In genomic region chr3:41304603-41305002, GRCh38 we compare ENCODE assay signal across 14 cellular contexts.
DNase-seq lines count a peak whose midpoint lies in the region; ATAC-seq and TF ChIP-seq lines count a peak whose summit lies in the region.
"Had no signal": no experiment of that assay in that cellular context is flagged by ENCODE, and none has a peak within 500 bp of the region (broad histone marks: within the 10 kb centered on the region; RNA-seq: fewer than 3 reads in every experiment).

No MANE protein-coding gene starts in this region.

- dilution Hi-C loops in IMR-90 (cut with HindIII; ENCODE audit: low sequenced_read_pairs, unreplicated experiment), result no loop called here

- H4K8ac ChIP-seq in IMR-90 (ENCODE audit: low read depth in 2 of 2, low read length in 2 of 2), result no peak overlapping the region

- no peak overlapping the region for H3K4me2 ChIP-seq in IMR-90 (ENCODE audit: low read depth, low read length)

- H3K27me3 ChIP-seq in IMR-90 (ENCODE audit: control insufficient read depth, insufficient read depth, low read length) (no peaks in the 10 kb centered on the region), right atrium auricular region (no peaks in the 10 kb centered on the region)
- H3K27me3 ChIP-seq: ovary had no signal

- no peak overlapping the region for H4K91ac ChIP-seq in IMR-90 (ENCODE audit: insufficient read depth, low read depth, low read length)

- no peak overlapping the region for H2BK15ac ChIP-seq in IMR-90 (ENCODE audit: low read depth, low read length)

- BruUV-seq in IMR-90 (replicated peaks; lab: Mats Ljungman, UMichigan), result no TSS peak

- H2BK20ac ChIP-seq in IMR-90 (ENCODE audit: low read depth, low read length), result no peak overlapping the region

- H3K4me3 ChIP-seq in IMR-90 (ENCODE audit: insufficient read depth, low read depth, low read length), result no peak overlapping the region
- H3K4me3 ChIP-seq in right atrium auricular region, result no peak overlapping the region
- H3K4me3 ChIP-seq: ovary had no signal

- intact Hi-C loops in IMR-90 (cut with micrococcal nuclease), result no loop called here

- no peak overlapping the region for H3K4ac ChIP-seq in IMR-90 (ENCODE audit: low read depth, low read length)

- in situ Hi-C loops in IMR-90 (cut with MboI; ENCODE audit: low sequenced_read_pairs), result no loop called here

- no peak overlapping the region for H3K9ac ChIP-seq in IMR-90 (ENCODE audit: low read depth, low read length)

- H4K5ac ChIP-seq in IMR-90 (ENCODE audit: low read depth, low read length), result no peak overlapping the region

- H3K36me3 ChIP-seq in IMR-90 (ENCODE audit: control insufficient read depth, insufficient read depth, low read length), result no peaks in the 10 kb centered on the region
- no peaks in the 10 kb centered on the region for H3K36me3 ChIP-seq in right atrium auricular region
- H3K36me3 ChIP-seq: ovary had no signal

- no peak for TF ChIP-seq RAD21 in IMR-90 (IDR thresholded peaks at IDR 0.05; ENCODE audit: low read length)

- no peak overlapping the region for H2AK9ac ChIP-seq in IMR-90 (replicated peaks; ENCODE audit: low read depth, low read length, poor library complexity)

- no peaks in the 10 kb centered on the region for H3K79me1 ChIP-seq in IMR-90 (ENCODE audit: low read depth in 1 of 2, low read length in 2 of 2)

- no peak overlapping the region for H3K18ac ChIP-seq in IMR-90 (ENCODE audit: low read depth, low read length)

- TF ChIP-seq CTCF in IMR-90 (conservative IDR thresholded peaks at IDR 0.05; ENCODE audit: low read depth, low read length) (no peak), right atrium auricular region (IDR thresholded peaks at IDR 0.05) (no peak)

- no peak overlapping the region for H3K27ac ChIP-seq in IMR-90 (ENCODE audit: insufficient read depth, low read length)
- peak overlapping the region; percentile 3 to 35 for H3K27ac ChIP-seq in right atrium auricular region
- H3K27ac ChIP-seq: C4-2B, ovary had no signal

- no peak overlapping the region for H2AK5ac ChIP-seq in IMR-90 (ENCODE audit: low read depth, low read length)

- H3K56ac ChIP-seq in IMR-90 (ENCODE audit: extremely low read depth, insufficient read depth, low read length), result no peak overlapping the region

- no peak overlapping the region for H3K14ac ChIP-seq in IMR-90 (replicated peaks; ENCODE audit: low read depth, low read length)

- ATAC-seq in IMR-90 (ENCODE audit: low read depth) (no peak), HG03108 (IDR thresholded peaks at IDR 0.05; ENCODE audit: unreplicated experiment) (no peak), HG02840 (IDR thresholded peaks at IDR 0.05; ENCODE audit: low FRiP score, unreplicated experiment) (no peak), HG03457 (IDR thresholded peaks at IDR 0.05; ENCODE audit: unreplicated experiment) (no peak)
- ATAC-seq: stimulated activated naive B cell treated with anti-CD40 and anti-IgM and Interleukin-4, amounts not matched to agents 10 μg/mL and 1 μg/mL and 100 μg/mL, for 72 hours had no signal

- CTCF ChIA-PET in IMR-90 (lab: Yijun Ruan, JAX), result no interaction called here

- H2BK5ac ChIP-seq in IMR-90 (ENCODE audit: low read depth, low read length, poor library complexity, severe bottlenecking), result no peak overlapping the region

- no peak overlapping the region for H2BK120ac ChIP-seq in IMR-90 (ENCODE audit: low read depth, low read length)

- no peak overlapping the region for H2AFZ ChIP-seq in IMR-90 (replicated peaks; ENCODE audit: low read length, poor library complexity)

- H3K9me3 ChIP-seq in IMR-90 (ENCODE audit: control insufficient read depth, insufficient read depth, low read length) (no peaks in the 10 kb centered on the region), right atrium auricular region (no peaks in the 10 kb centered on the region)
- H3K9me3 ChIP-seq: ovary had no signal

- TF ChIP-seq POLR2A in IMR-90 (IDR thresholded peaks at IDR 0.05; ENCODE audit: low read depth, low read length), result no peak

- no CpG with 5 or more reads among the region's 2 CpGs for WGBS in IMR-90 (ENCODE audit: extremely low coverage in 2 of 2, insufficient read length in 1 of 2), 2 experiments

- no peaks in the 10 kb centered on the region for H3K9me1 ChIP-seq in IMR-90 (ENCODE audit: insufficient read depth, low read length)

- H4K20me1 ChIP-seq in IMR-90 (ENCODE audit: insufficient read depth, low read length), result no peaks in the 10 kb centered on the region

- no peaks in the 10 kb centered on the region for H3K4me1 ChIP-seq in IMR-90 (ENCODE audit: control insufficient read depth, insufficient read depth, low read length)
- peaks cover 0 to 11% of the 10 kb centered on the region in 2 donors for H3K4me1 ChIP-seq in right atrium auricular region

- H3K23ac ChIP-seq in IMR-90 (ENCODE audit: low read depth, low read length), result no peak overlapping the region

- POLR2A ChIA-PET in IMR-90 (lab: Charles Lee; ENCODE audit: unreplicated experiment), result no interaction called here

- peak; percentile 20 for DNase-seq in AG08396 (ENCODE audit: low spot score)
- peak; percentile 15 for DNase-seq in IMR-90
- DNase-seq in cerebellar cortex (ENCODE audit: low spot score), result peak; percentile 83
- no peak for DNase-seq in right atrium auricular region (ENCODE audit: low spot score)
- no peak for DNase-seq in GM19238 (ENCODE audit: insufficient read length, low spot score)
- DNase-seq: activated CD4-positive, alpha-beta T cell treated with anti-CD3 and anti-CD28 coated beads, Interleukin-2, amount 50 U/mL, for 4 hours; foreskin melanocyte; ovary; stimulated activated CD4-positive, alpha-beta T cell treated with anti-CD3 and anti-CD28 coated beads, Interleukin-2, amount 100 ng/mL, for 24 hours; stimulated activated naive B cell treated with anti-CD40 and anti-IgM and Interleukin-4, amounts not matched to agents 10 μg/mL and 1 μg/mL and 100 μg/mL, for 72 hours had no signal

TF ChIP-seq in IMR-90, 13 proteins besides CTCF, POLR2A, EP300 and RAD21:
- TF ChIP-seq RCOR1 (IDR thresholded peaks at IDR 0.05; ENCODE audit: insufficient replicate concordance, low read length) (no peak), BHLHE40 (IDR thresholded peaks at IDR 0.05; ENCODE audit: low read depth, low read length) (no peak), CEBPB (IDR thresholded peaks at IDR 0.05; ENCODE audit: low read depth, low read length) (no peak), CHD1 (IDR thresholded peaks at IDR 0.05; ENCODE audit: low read depth, low read length) (no peak), FOS (IDR thresholded peaks at IDR 0.05; ENCODE audit: low read depth, low read length) (no peak), MAFK (IDR thresholded peaks at IDR 0.05; ENCODE audit: low read depth, low read length) (no peak), RFX5 (IDR thresholded peaks at IDR 0.05; ENCODE audit: low read depth, low read length) (no peak), MXI1 (IDR thresholded peaks at IDR 0.05; ENCODE audit: borderline replicate concordance, low read depth, low read length) (no peak)
- TF ChIP-seq, protein P1, sequence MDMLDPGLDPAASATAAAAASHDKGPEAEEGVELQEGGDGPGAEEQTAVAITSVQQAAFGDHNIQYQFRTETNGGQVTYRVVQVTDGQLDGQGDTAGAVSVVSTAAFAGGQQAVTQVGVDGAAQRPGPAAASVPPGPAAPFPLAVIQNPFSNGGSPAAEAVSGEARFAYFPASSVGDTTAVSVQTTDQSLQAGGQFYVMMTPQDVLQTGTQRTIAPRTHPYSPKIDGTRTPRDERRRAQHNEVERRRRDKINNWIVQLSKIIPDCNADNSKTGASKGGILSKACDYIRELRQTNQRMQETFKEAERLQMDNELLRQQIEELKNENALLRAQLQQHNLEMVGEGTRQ (IDR thresholded peaks at IDR 0.05; ENCODE audit: low read depth, low read length), result no peak
- TF ChIP-seq, protein P2, sequence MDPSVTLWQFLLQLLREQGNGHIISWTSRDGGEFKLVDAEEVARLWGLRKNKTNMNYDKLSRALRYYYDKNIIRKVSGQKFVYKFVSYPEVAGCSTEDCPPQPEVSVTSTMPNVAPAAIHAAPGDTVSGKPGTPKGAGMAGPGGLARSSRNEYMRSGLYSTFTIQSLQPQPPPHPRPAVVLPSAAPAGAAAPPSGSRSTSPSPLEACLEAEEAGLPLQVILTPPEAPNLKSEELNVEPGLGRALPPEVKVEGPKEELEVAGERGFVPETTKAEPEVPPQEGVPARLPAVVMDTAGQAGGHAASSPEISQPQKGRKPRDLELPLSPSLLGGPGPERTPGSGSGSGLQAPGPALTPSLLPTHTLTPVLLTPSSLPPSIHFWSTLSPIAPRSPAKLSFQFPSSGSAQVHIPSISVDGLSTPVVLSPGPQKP (IDR thresholded peaks at IDR 0.05; ENCODE audit: borderline replicate concordance, low read depth, low read length), result no peak

Comparison
In these comparisons a context has a peak if more than half of its experiments do, and no peak if none do; other contexts are left out.
1. DNase-seq: peak in AG08396 (single experiment), IMR-90 (single experiment) and cerebellar cortex (single experiment); none in right atrium auricular region (single experiment) and GM19238 (single experiment).